Comparison of ENCODE assay signal across 20 cellular contexts in genomic region chr11:75301131-75301530, GRCh38. TPM values are rescaled to one million over a fixed set of nuclear protein-coding genes. Genes with fewer than 3 reads are reported as not detected.
DNase-seq lines count a peak whose midpoint lies in the region; ATAC-seq and TF ChIP-seq lines count a peak whose summit lies in the region.
"Had no signal": no experiment of that assay in that cellular context is flagged by ENCODE, and none has a peak within 500 bp of the region (broad histone marks: within the 10 kb centered on the region; RNA-seq: fewer than 3 reads in every experiment).

No MANE protein-coding gene starts in this region.

- H3K4me1 Mint-ChIP-seq in T-helper 17 cell = peaks cover 13% of the 10 kb centered on the region
- H3K4me1 Mint-ChIP-seq: activated B cell treated with CpG ODN at 0.5 μM for 24 hours had no signal

- no peaks in the 10 kb centered on the region for H3K27me3 Mint-ChIP-seq in T-helper 17 cell

- no peak overlapping the region for H3K4me3 ChIP-seq in spleen
- H3K4me3 ChIP-seq: GM23248, testis had no signal

- H3K4me1 ChIP-seq in spleen = peaks cover 3 to 51% (median 23%) of the 10 kb centered on the region in 6 donors

- H3K27ac ChIP-seq in layer of hippocampus (ENCODE audit: low read depth, low read length) (peak overlapping the region; percentile 77), spleen (peak overlapping the region in 5 of 8 donors; percentile 31 to 68 (median 51))
- H3K27ac ChIP-seq: 22Rv1, GM23248 had no signal

- 55 to 84% (median 70%) methylated on average over 5 of the region's 5 CpGs for WGBS in spleen, 5 donors

- peak; percentile 24 for DNase-seq in NCI-H1092 treated with DMSO at 0.1 percent for 48 hours (lab: John Stamatoyannopoulos, UW)
- DNase-seq in NCI-H1092 (lab: John Stamatoyannopoulos, UW) = no peak
- no peak for DNase-seq in T-helper 17 cell
- DNase-seq in spleen = no peak
- no peak for DNase-seq in foreskin melanocyte
- DNase-seq in A172 (ENCODE audit: low spot score) = no peak
- DNase-seq: activated B cell treated with CpG ODN at 0.5 μM for 24 hours; dermis blood vessel endothelial cell; GM23248; Karpas-422; natural killer cell; NCI-H1436 treated with DMSO at 0.1 percent for 48 hours; NCI-H82; RPMI8226; stimulated activated CD4-positive, alpha-beta T cell treated with anti-CD3 and anti-CD28 coated beads, Interleukin-2, amount 100 ng/mL, for 24 hours; testis had no signal

- TF ChIP-seq CTCF in spleen (IDR thresholded peaks at IDR 0.05 in 8 of 11, conservative IDR thresholded peaks at IDR 0.05 in 3 of 11) = no peak

- peak overlapping the region; percentile 81 for H3K27ac Mint-ChIP-seq in T-helper 17 cell
- H3K27ac Mint-ChIP-seq: activated B cell treated with CpG ODN at 0.5 μM for 24 hours had no signal

- intact Hi-C loops in spleen (cut with DNase I; ENCODE audit: low total_unique reads) = no loop called here

- H3K4me3 Mint-ChIP-seq in T-helper 17 cell = no peak overlapping the region
- H3K4me3 Mint-ChIP-seq: activated B cell treated with CpG ODN at 0.5 μM for 24 hours had no signal

- H3K36me3 Mint-ChIP-seq in T-helper 17 cell (ENCODE audit: low read depth) = no peaks in the 10 kb centered on the region
- H3K36me3 Mint-ChIP-seq: natural killer cell had no signal

- H3K36me3 ChIP-seq in spleen = peaks cover 0 to 8% (median 0%) of the 10 kb centered on the region in 6 donors

- H3K9me3 ChIP-seq in T-helper 17 cell (ENCODE audit: control insufficient read depth, low read length, poor library complexity, severe bottlenecking) = no peaks in the 10 kb centered on the region
- no peaks in the 10 kb centered on the region for H3K9me3 ChIP-seq in spleen
- H3K9me3 ChIP-seq: testis had no signal

- no peaks in the 10 kb centered on the region for H3K27me3 ChIP-seq in layer of hippocampus (ENCODE audit: control insufficient read depth, insufficient read depth, low read length)
- H3K27me3 ChIP-seq in spleen (replicated peaks in 1 of 7) = no peaks in the 10 kb centered on the region
- H3K27me3 ChIP-seq: testis had no signal

- no peak for TF ChIP-seq POLR2A in spleen (IDR thresholded peaks at IDR 0.05)

- ATAC-seq in T-helper 17 cell (no peak), GM18907 (IDR thresholded peaks at IDR 0.05; ENCODE audit: unreplicated experiment) (no peak)
- ATAC-seq: esophagus mucosa had no signal

RNA-seq across cellular contexts. Expression of gene ARRB1, which starts 50.3 kb away (rescaled TPM):
- 10 to 100 TPM; 26.3 to 39.6 TPM for total RNA-seq in T-helper 17 cell
- 100 to 1,000 TPM in 3 of 7 donors, 10 to 100 TPM in 4; 77.7 to 139 (median 84.8) TPM for total RNA-seq in spleen
- 10 to 100 TPM; 11.6 to 49.3 (median 13.1) TPM for polyA plus RNA-seq in spleen
- total RNA-seq in A172 (2014; rRNA removed; shearing (Covaris generic)) = 18.4 and 22.2 TPM in 2 replicates
